Comparison of ENCODE assay signal across 8 cellular contexts in genomic region chr4:139082750-139083532, GRCh38.
DNase-seq lines count a peak whose midpoint lies in the region; ATAC-seq, FAIRE-seq and TF ChIP-seq lines count a peak whose summit lies in the region.

No MANE protein-coding gene starts in this region.

- peaks cover 59% of the 10 kb centered on the region for H3K79me2 ChIP-seq in MM.1S (ENCODE audit: low read length)

- peak overlapping the region; percentile 87 for H3K4me2 ChIP-seq in MM.1S (ENCODE audit: low read depth, low read length)

- no peaks in the 10 kb centered on the region for H3K36me3 ChIP-seq in MM.1S (replicated peaks; ENCODE audit: insufficient read depth, low read length)

- peaks cover 37% of the 10 kb centered on the region for H3K4me1 Mint-ChIP-seq in nephron

- H3K4me3 Mint-ChIP-seq in nephron = peak overlapping the region; percentile 87 to 89 (median 87)

- peak; percentile 98 for FAIRE-seq in G401.6 (lab: Jason Lieb, UNC)

- peak overlapping the region; percentile 97 for H3K4me3 ChIP-seq in MM.1S (ENCODE audit: low read length)

- no peaks in the 10 kb centered on the region for H3K9me3 Mint-ChIP-seq in nephron

- H3K9me3 ChIP-seq in MM.1S (replicated peaks; ENCODE audit: insufficient read depth, low read length) = no peaks in the 10 kb centered on the region

- TF ChIP-seq CTCF in MM.1S (IDR thresholded peaks at IDR 0.05; ENCODE audit: low read length) (no peak), nephron (IDR thresholded peaks at IDR 0.05; ENCODE audit: unreplicated experiment in 3 of 3) (no peak)

- peak overlapping the region; percentile 81 for H2AFZ ChIP-seq in MM.1S (ENCODE audit: low read length)

- no peaks in the 10 kb centered on the region for H3K36me3 Mint-ChIP-seq in nephron (ENCODE audit: low read depth)

- peaks cover 17% of the 10 kb centered on the region for H3K4me1 ChIP-seq in MM.1S (ENCODE audit: low read length)

- H3K27ac ChIP-seq in MM.1S (ENCODE audit: low read length) = peak overlapping the region; percentile 90

- H3K27ac Mint-ChIP-seq in nephron = peak overlapping the region; percentile 78 to 100 (median 97)

- peaks cover 16% of the 10 kb centered on the region for H4K20me1 ChIP-seq in MM.1S (ENCODE audit: insufficient read depth, low read length)

- H3K27me3 ChIP-seq in MM.1S (replicated peaks; ENCODE audit: insufficient read depth, low read length) = no peaks in the 10 kb centered on the region

- no peaks in the 10 kb centered on the region for H3K9me2 ChIP-seq in MM.1S (replicated peaks; ENCODE audit: insufficient read depth, low read length)

- peak; percentile 91 for DNase-seq in HCEC 1CT
- DNase-seq in MM.1S = peak; percentile 99
- peak; percentile 87 for DNase-seq in SHP77 treated with DMSO at 0.1 percent for 48 hours (lab: John Stamatoyannopoulos, UW)
- peak; percentile 89 for DNase-seq in activated gamma-delta T cell treated with Interleukin-2 at 50 U/mL for 16 hours
- DNase-seq in fibroblast of the conjunctiva (ENCODE audit: low read depth) = peak; percentile 95
- DNase-seq in stimulated activated naive CD8-positive, alpha-beta T cell treated with anti-CD3 and anti-CD28 coated beads, Interleukin-15, Interleukin-2, amounts not matched to agents 100 U/mL and 50 U/mL, for 24 hours = peak; percentile 90

- H3K27me3 Mint-ChIP-seq in nephron (ENCODE audit: low read depth) = no peaks in the 10 kb centered on the region

- peak; percentile 92 for ATAC-seq in stimulated activated naive CD8-positive, alpha-beta T cell treated with anti-CD3 and anti-CD28 coated beads, Interleukin-15, Interleukin-2, amounts not matched to agents 100 U/mL and 50 U/mL, for 24 hours

- peaks cover 38% of the 10 kb centered on the region for H3F3A ChIP-seq in MM.1S (ENCODE audit: insufficient read depth, low read length)

- H3K9ac ChIP-seq in MM.1S (ENCODE audit: low read length) = peak overlapping the region; percentile 85

Comparison
In these comparisons a context has a peak if more than half of its experiments do, and no peak if none do; other contexts are left out.
1. Peak in every context shown above with its lines: DNase-seq, ATAC-seq, H3K4me3 ChIP-seq and H3K27ac ChIP-seq.